14 cellular contexts compared by ENCODE assay signal in genomic region chr2:214577769-214578168, GRCh38.
DNase-seq lines count a peak whose midpoint lies in the region.
"Had no signal": no experiment of that assay in that cellular context is flagged by ENCODE, and none has a peak within 500 bp of the region (broad histone marks: within the 10 kb centered on the region; RNA-seq: fewer than 3 reads in every experiment).

No MANE protein-coding gene starts in this region.

- no peak overlapping the region for H2BK120ac ChIP-seq in trophoblast cell (ENCODE audit: insufficient read depth, low read length, poor library complexity)

- H2AK5ac ChIP-seq in trophoblast cell (ENCODE audit: low read length) = no peak overlapping the region

- H4K8ac ChIP-seq in trophoblast cell (ENCODE audit: low read depth, low read length) = no peak overlapping the region

- H3K36me3 ChIP-seq in adipocyte (ENCODE audit: control insufficient read depth, insufficient read depth, low read length, severe bottlenecking) (no peaks in the 10 kb centered on the region), trophoblast cell (ENCODE audit: control insufficient read depth in 1 of 2, insufficient read depth in 2 of 2, low read length in 2 of 2) (no peaks in the 10 kb centered on the region)

- no peak overlapping the region for H2BK12ac ChIP-seq in trophoblast cell (ENCODE audit: low read length)

- no peak overlapping the region for H2BK5ac ChIP-seq in trophoblast cell (ENCODE audit: low read depth, low read length, poor library complexity)

- no peak overlapping the region for H3K18ac ChIP-seq in trophoblast cell (ENCODE audit: low read length)

- H3K4ac ChIP-seq in trophoblast cell (ENCODE audit: low read depth, low read length) = no peak overlapping the region

- H4K91ac ChIP-seq in trophoblast cell (ENCODE audit: low read depth, low read length) = no peak overlapping the region

- H3K4me1 ChIP-seq in adipocyte (ENCODE audit: control insufficient read depth, insufficient read depth, low read length) (no peaks in the 10 kb centered on the region), trophoblast cell (ENCODE audit: control insufficient read depth in 1 of 2, insufficient read depth in 2 of 2, low read length in 2 of 2) (peaks cover 0 to 1% of the 10 kb centered on the region in 2 experiments)

- H4K12ac ChIP-seq in trophoblast cell (ENCODE audit: low read depth, low read length) = no peak overlapping the region

- no peak overlapping the region for H3K27ac ChIP-seq in trophoblast cell (ENCODE audit: low read depth, low read length)
- no peak overlapping the region for H3K27ac ChIP-seq in caudate nucleus (ENCODE audit: low read depth, low read length)

- no CpG with 5 or more reads among the region's 6 CpGs for WGBS in trophoblast cell (ENCODE audit: extremely low coverage, insufficient coverage, insufficient read length)

- H3K9ac ChIP-seq in adipocyte (ENCODE audit: low read length) (no peak overlapping the region), trophoblast cell (ENCODE audit: low read length) (no peak overlapping the region)

- no peaks in the 10 kb centered on the region for H3K9me3 ChIP-seq in adipocyte (ENCODE audit: control insufficient read depth, low read length)
- no peaks in the 10 kb centered on the region for H3K9me3 ChIP-seq in trophoblast cell (ENCODE audit: insufficient read depth, low read depth, low read length)

- H3K27me3 ChIP-seq in adipocyte (replicated peaks; ENCODE audit: control insufficient read depth, insufficient read depth, low read length) (no peaks in the 10 kb centered on the region), trophoblast cell (ENCODE audit: insufficient read depth, low read length) (no peaks in the 10 kb centered on the region)

- no peaks in the 10 kb centered on the region for H3K79me1 ChIP-seq in trophoblast cell (ENCODE audit: low read length)

- H3K23ac ChIP-seq in trophoblast cell (ENCODE audit: low read length) = no peak overlapping the region

- no peak overlapping the region for H3K14ac ChIP-seq in trophoblast cell (ENCODE audit: low read length)

- H3K4me3 ChIP-seq in adipocyte (ENCODE audit: low read length) (no peak overlapping the region), trophoblast cell (ENCODE audit: low read depth, low read length) (no peak overlapping the region)

- DNase-seq in HCEC 1CT (peak; percentile 27), adipocyte (ENCODE audit: low read depth) (peak; percentile 11), glomerular visceral epithelial cell (ENCODE audit: extremely low spot score) (peak; percentile 28), trophoblast cell (peak; percentile 17 to 54), caudate nucleus (lab: John Stamatoyannopoulos, UW) (no peak), mucosa of gallbladder (ENCODE audit: low spot score) (no peak)
- no peak for DNase-seq in stimulated activated CD4-positive, alpha-beta T cell treated with anti-CD3 and anti-CD28 coated beads, Interleukin-12 subunit alpha, Interleukin-12 subunit beta, amount 100 ng/mL, for 4 hours
- DNase-seq: ACHN; CD4-positive, alpha-beta T cell; DND-41; NCI-H1436 treated with DMSO at 0.1 percent for 48 hours; NCI-H2081 treated with DMSO at 0.1 percent for 48 hours; NCI-H524; RPMI8226 had no signal

- H3K79me2 ChIP-seq in trophoblast cell (ENCODE audit: control insufficient read depth, insufficient read depth, low read length, poor library complexity) = no peaks in the 10 kb centered on the region

- no peak overlapping the region for H2AFZ ChIP-seq in trophoblast cell (ENCODE audit: insufficient read depth, low read length, poor library complexity)

- H3K4me2 ChIP-seq in trophoblast cell (ENCODE audit: low read length) = no peak overlapping the region

Comparison
In these comparisons a context has a peak if more than half of its experiments do, and no peak if none do; other contexts are left out.
1. DNase-seq: peak in HCEC 1CT (single experiment), adipocyte (single experiment), glomerular visceral epithelial cell (single experiment) and trophoblast cell (2 of 2); none in caudate nucleus (0 of 61), mucosa of gallbladder (single experiment) and stimulated activated CD4-positive, alpha-beta T cell treated with anti-CD3 and anti-CD28 coated beads, Interleukin-12 subunit alpha, Interleukin-12 subunit beta, amount 100 ng/mL, for 4 hours (single experiment).